In the genomic region with DNA sequence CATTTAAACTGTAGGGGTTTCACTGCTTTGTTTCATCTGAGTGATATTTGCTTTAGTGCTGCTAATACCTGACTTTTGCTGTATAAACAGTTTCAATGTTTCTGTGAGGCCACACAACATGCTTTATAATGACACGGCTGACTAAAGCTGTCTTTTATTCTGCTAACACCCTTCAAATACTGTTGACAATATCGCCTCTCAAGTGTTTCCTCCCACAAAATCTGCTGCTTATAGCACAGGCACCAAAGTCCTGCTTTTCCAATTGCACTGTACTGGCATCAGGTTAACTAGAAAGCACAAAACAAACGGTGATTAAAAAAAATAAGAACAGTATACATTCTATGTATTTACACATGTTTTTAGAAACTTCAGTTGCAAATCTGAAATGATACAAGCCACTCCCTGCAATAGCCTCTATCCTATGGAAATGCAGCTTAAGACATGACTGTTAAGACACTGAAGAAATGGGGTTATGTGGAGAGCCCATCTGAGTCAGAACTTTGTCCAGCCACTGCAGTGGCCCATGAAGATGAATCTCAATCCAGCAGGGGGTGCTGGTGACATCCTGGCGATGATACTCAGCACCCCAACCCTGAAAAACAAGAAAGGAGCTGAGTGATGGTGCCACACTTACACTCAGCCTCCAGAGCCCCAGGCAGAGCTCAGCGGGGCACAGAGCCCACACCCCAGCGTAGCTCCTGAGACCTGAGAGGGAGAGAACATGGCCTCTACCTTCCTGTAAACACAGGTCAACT, we compare ENCODE assay signal across 8 cellular contexts. TPM values are rescaled to one million over a fixed set of nuclear protein-coding genes. Genes with fewer than 3 reads are reported as not detected.
DNase-seq lines count a peak whose midpoint lies in the region; ATAC-seq and TF ChIP-seq lines count a peak whose summit lies in the region.

No MANE protein-coding gene starts in this region.

- H3K27me3 ChIP-seq in DND-41 (ENCODE audit: insufficient read depth, low read length, poor library complexity) (no peaks in the 10 kb centered on the region), heart right ventricle (no peaks in the 10 kb centered on the region), transverse colon (no peaks in the 10 kb centered on the region)

- DNase-seq in DND-41 (no peak), OCI-M1 (lab: John Stamatoyannopoulos, UW) (peak; percentile 33), heart right ventricle (no peak), epidermal melanocyte (ENCODE audit: insufficient read length, low spot score) (no peak), transverse colon (no peak), NCI-H1436 (lab: John Stamatoyannopoulos, UW) (no peak)

- no peak for TF ChIP-seq EP300 in transverse colon (IDR thresholded peaks at IDR 0.05; ENCODE audit: low read depth)

- TF ChIP-seq CTCF in DND-41 (IDR thresholded peaks at IDR 0.05; ENCODE audit: borderline replicate concordance, extremely low read depth, low read length, poor library complexity, severe bottlenecking), result peak; percentile 43
- TF ChIP-seq CTCF in heart right ventricle (IDR thresholded peaks at IDR 0.05), result peak in 6 of 9 donors; percentile 3 to 35 (median 27)
- TF ChIP-seq CTCF in transverse colon (IDR thresholded peaks at IDR 0.05), result peak in 1 of 5 experiments; percentile 12

- H3K36me3 ChIP-seq in DND-41 (ENCODE audit: insufficient read depth, low read length) (peaks cover 3% of the 10 kb centered on the region; the same call in 1 of the 2 replicates), heart right ventricle (peaks cover 0 to 34% (median 5%) of the 10 kb centered on the region in 9 donors), transverse colon (peaks cover 0 to 12% (median 0%) of the 10 kb centered on the region in 4 donors)

- H3K9me3 ChIP-seq in DND-41 (ENCODE audit: insufficient read depth, low read length, severe bottlenecking) (no peaks in the 10 kb centered on the region), heart right ventricle (no peaks in the 10 kb centered on the region), transverse colon (no peaks in the 10 kb centered on the region)

- intact Hi-C loops in heart right ventricle (cut with DNase I) (no loop called here), transverse colon (cut with DNase I; ENCODE audit: low total_unique reads) (no loop called here)

- in situ Hi-C loops in transverse colon (cut with MboI; ENCODE audit: low pct_ligation_motif_present in 1 of 4, low pct_unique_long_range_greater_than_20kb in 1 of 4, low sequenced_read_pairs in 3 of 4), result no loop called here

- H3K4me3 ChIP-seq in DND-41 (ENCODE audit: low read depth in 1 of 2, low read length in 2 of 2) (no peak overlapping the region), heart right ventricle (no peak overlapping the region), transverse colon (no peak overlapping the region)

- ATAC-seq in DND-41 (ENCODE audit: insufficient read depth, low read depth) (peak; percentile 57), GM21529 (IDR thresholded peaks at IDR 0.05; ENCODE audit: unreplicated experiment) (peak; percentile 62), heart right ventricle (peak in 4 of 8 donors; percentile 39 to 61 (median 49)), HG03095 (IDR thresholded peaks at IDR 0.05; ENCODE audit: unreplicated experiment) (no peak)

- H4K20me1 ChIP-seq in DND-41 (ENCODE audit: insufficient read depth, low read length), result peaks cover 4% of the 10 kb centered on the region; the same call in 1 of the 2 replicates

- no peak overlapping the region for H2AFZ ChIP-seq in DND-41 (ENCODE audit: low read depth, low read length)

- 63 to 64% methylated on average over 6 of the region's 6 CpGs for WGBS in heart right ventricle, 2 donors
- WGBS in transverse colon (ENCODE audit: low coverage in 1 of 2), 2 donors, result 68 to 77% methylated on average over 3 to 6 of the region's 6 CpGs

- no peaks in the 10 kb centered on the region for H3K79me2 ChIP-seq in DND-41 (ENCODE audit: insufficient read depth, low read length)

- H3K4me1 ChIP-seq in DND-41 (ENCODE audit: insufficient read depth, low read length) (no peaks in the 10 kb centered on the region), heart right ventricle (peaks cover 0 to 18% (median 10%) of the 10 kb centered on the region in 9 donors), transverse colon (no peaks in the 10 kb centered on the region)

- H3K27ac ChIP-seq in DND-41 (ENCODE audit: low read length) (no peak overlapping the region), heart right ventricle (no peak overlapping the region), transverse colon (no peak overlapping the region)

- no peak overlapping the region for H3K9ac ChIP-seq in DND-41 (ENCODE audit: low read depth, low read length)

- no peak overlapping the region for H3K4me2 ChIP-seq in DND-41 (ENCODE audit: insufficient read depth, low read length)

- TF ChIP-seq POLR2A in transverse colon (IDR thresholded peaks at IDR 0.05), result no peak

RNA-seq across cellular contexts. Expression of gene RFXAP, which starts 29.4 kb away (rescaled TPM):
- total RNA-seq in heart right ventricle, result 1 to 10 TPM; 2.6 to 6.9 (median 3.9) TPM
- 1 to 10 TPM; 2.0 to 3.4 TPM for polyA plus RNA-seq in heart right ventricle
- total RNA-seq in transverse colon, result 1 to 10 TPM in 3 of 4 donors, under 1 TPM in 1; 0.80 to 5.9 (median 3.7) TPM
